Comparison of ENCODE assay signal across 8 cellular contexts in genomic region chr17:8991514-8992285, GRCh38. TPM values are rescaled to one million over a fixed set of nuclear protein-coding genes. Genes with fewer than 3 reads are reported as not detected.
A peak's percentile ranks its signal among the peaks of the same experiment; 100 is the strongest.
DNase-seq lines count a peak whose midpoint lies in the region.

No MANE protein-coding gene starts in this region.

- CTCF ChIA-PET in activated CD4-positive, alpha-beta T cell treated with anti-CD3 and anti-CD28 coated beads, Interleukin-2, amount 10 ng/mL, durations not matched to agents 7 days and 5 days (lab: Charles Lee), result no interaction called here

- H4K8ac ChIP-seq in mesenchymal stem cell (ENCODE audit: low read length), result no peak overlapping the region

- no peak overlapping the region for H3K4me3 ChIP-seq in mesenchymal stem cell (ENCODE audit: insufficient read depth in 1 of 2, low read depth in 1 of 2, low read length in 2 of 2)

- peak; percentile 51 for DNase-seq in NCI-H1436 (lab: John Stamatoyannopoulos, UW)
- no peak for DNase-seq in NCI-H1436 treated with DMSO at 0.1 percent for 48 hours (lab: John Stamatoyannopoulos, UW)
- peak; percentile 66 for DNase-seq in NCI-H1694 (lab: John Stamatoyannopoulos, UW)
- DNase-seq in activated CD4-positive, alpha-beta T cell treated with anti-CD3 and anti-CD28 coated beads, Interleukin-2, amount 10 ng/mL, durations not matched to agents 7 days and 5 days, result peak; percentile 74
- peak; percentile 79 for DNase-seq in ecto neural progenitor cell (ENCODE audit: low spot score)
- peak; percentile 54 for DNase-seq in mesenchymal stem cell
- peak; percentile 49 to 55 for DNase-seq in stimulated activated CD8-positive, alpha-beta memory T cell treated with anti-CD3 and anti-CD28 coated beads, Interleukin-2, amount 100 ng/mL, for 48 hours (ENCODE audit: low read depth in 2 of 2)
- no peak for DNase-seq in cerebellar nuclear complex (lab: John Stamatoyannopoulos, UW)

- H3K4ac ChIP-seq in mesenchymal stem cell (ENCODE audit: low read depth in 1 of 2, low read length in 2 of 2), result no peak overlapping the region

- H2AK5ac ChIP-seq in mesenchymal stem cell (ENCODE audit: low read length, severe bottlenecking), result no peak overlapping the region

- H2BK15ac ChIP-seq in mesenchymal stem cell (ENCODE audit: low read depth, poor library complexity, severe bottlenecking), result no peak overlapping the region

- H3K4me3 Mint-ChIP-seq in activated CD4-positive, alpha-beta T cell treated with anti-CD3 and anti-CD28 coated beads, Interleukin-2, amount 10 ng/mL, durations not matched to agents 7 days and 5 days, result no peak overlapping the region

- H3K9me3 Mint-ChIP-seq in activated CD4-positive, alpha-beta T cell treated with anti-CD3 and anti-CD28 coated beads, Interleukin-2, amount 10 ng/mL, durations not matched to agents 7 days and 5 days, result peaks cover 2% of the 10 kb centered on the region

- H3K9me3 ChIP-seq in mesenchymal stem cell (ENCODE audit: control insufficient read depth, low read length), result no peaks in the 10 kb centered on the region

- no peak overlapping the region for H2BK5ac ChIP-seq in mesenchymal stem cell (ENCODE audit: low read depth, low read length, poor library complexity, severe bottlenecking)

- H2BK12ac ChIP-seq in mesenchymal stem cell (ENCODE audit: low read length in 2 of 2), result no peak overlapping the region

- no peaks in the 10 kb centered on the region for H3K36me3 Mint-ChIP-seq in activated CD4-positive, alpha-beta T cell treated with anti-CD3 and anti-CD28 coated beads, Interleukin-2, amount 10 ng/mL, durations not matched to agents 7 days and 5 days (ENCODE audit: low read depth)

- H3K4me2 ChIP-seq in mesenchymal stem cell (ENCODE audit: low read length, poor library complexity, severe bottlenecking), result no peak overlapping the region

- H2BK120ac ChIP-seq in mesenchymal stem cell (ENCODE audit: low read depth, low read length), result no peak overlapping the region

- H3K27me3 Mint-ChIP-seq in activated CD4-positive, alpha-beta T cell treated with anti-CD3 and anti-CD28 coated beads, Interleukin-2, amount 10 ng/mL, durations not matched to agents 7 days and 5 days, result no peaks in the 10 kb centered on the region

- POLR2A ChIA-PET in activated CD4-positive, alpha-beta T cell treated with anti-CD3 and anti-CD28 coated beads, Interleukin-2, amount 10 ng/mL, durations not matched to agents 7 days and 5 days (lab: Charles Lee), result no interaction called here

- H3K79me1 ChIP-seq in mesenchymal stem cell (replicated peaks; ENCODE audit: low read length, poor library complexity, severe bottlenecking), result no peaks in the 10 kb centered on the region

- H4K91ac ChIP-seq in mesenchymal stem cell (ENCODE audit: low read length), result no peak overlapping the region

- peaks cover 4% of the 10 kb centered on the region for H3K4me1 ChIP-seq in mesenchymal stem cell (ENCODE audit: control insufficient read depth, insufficient read depth, low read depth, low read length)

- 62% methylated on average over 9 of the region's 10 CpGs for WGBS in mesenchymal stem cell

- H2AFZ ChIP-seq in mesenchymal stem cell (ENCODE audit: low read depth, low read length), result no peak overlapping the region

- H3K18ac ChIP-seq in mesenchymal stem cell (ENCODE audit: low read depth in 1 of 2, low read length in 2 of 2), result no peak overlapping the region

- H3K9ac ChIP-seq in mesenchymal stem cell (ENCODE audit: low read length), result no peak overlapping the region

- H3K4me1 Mint-ChIP-seq in activated CD4-positive, alpha-beta T cell treated with anti-CD3 and anti-CD28 coated beads, Interleukin-2, amount 10 ng/mL, durations not matched to agents 7 days and 5 days, result peaks cover 10% of the 10 kb centered on the region

- no peak overlapping the region for H3K27ac ChIP-seq in mesenchymal stem cell (ENCODE audit: low read length, poor library complexity, severe bottlenecking)

- no peak overlapping the region for H3K23ac ChIP-seq in mesenchymal stem cell (ENCODE audit: low read length in 2 of 2)

- H3K14ac ChIP-seq in mesenchymal stem cell (ENCODE audit: low read length in 2 of 2), result no peak overlapping the region

- H3K27ac Mint-ChIP-seq in activated CD4-positive, alpha-beta T cell treated with anti-CD3 and anti-CD28 coated beads, Interleukin-2, amount 10 ng/mL, durations not matched to agents 7 days and 5 days, result no peak overlapping the region

- no peaks in the 10 kb centered on the region for H3K36me3 ChIP-seq in mesenchymal stem cell (ENCODE audit: control insufficient read depth in 1 of 2, insufficient read depth in 2 of 2, low read depth in 1 of 2, low read length in 2 of 2)

- peaks cover 17 to 30% of the 10 kb centered on the region in 2 experiments for H3K27me3 ChIP-seq in mesenchymal stem cell (ENCODE audit: control insufficient read depth in 1 of 2, insufficient read depth in 1 of 2, low read length in 2 of 2)

RNA-seq across cellular contexts. Expression of gene PIK3R5, which starts 26.2 kb away (rescaled TPM):
- 10 to 100 TPM; 73.4 to 77.6 TPM for total RNA-seq in activated CD4-positive, alpha-beta T cell treated with anti-CD3 and anti-CD28 coated beads, Interleukin-2, amount 10 ng/mL, durations not matched to agents 7 days and 5 days
- not detected for polyA plus RNA-seq in mesenchymal stem cell (2013, experiment 1 of 2)
- polyA plus RNA-seq in mesenchymal stem cell (2013, experiment 2 of 2), result not detected

RNA-seq across cellular contexts. Expression of gene NTN1, which starts 29.6 kb away (rescaled TPM):
- under 1 TPM; 0.02 to 0.10 TPM for total RNA-seq in activated CD4-positive, alpha-beta T cell treated with anti-CD3 and anti-CD28 coated beads, Interleukin-2, amount 10 ng/mL, durations not matched to agents 7 days and 5 days
- 0.14 TPM for polyA plus RNA-seq in mesenchymal stem cell (2013, experiment 1 of 2)
- 0.19 TPM for polyA plus RNA-seq in mesenchymal stem cell (2013, experiment 2 of 2)

Comparison
In these comparisons a context has a peak if more than half of its experiments do, and no peak if none do; other contexts are left out.
1. DNase-seq: peak in NCI-H1436 (single experiment), NCI-H1694 (single experiment), activated CD4-positive, alpha-beta T cell treated with anti-CD3 and anti-CD28 coated beads, Interleukin-2, amount 10 ng/mL, durations not matched to agents 7 days and 5 days (single experiment), ecto neural progenitor cell (single experiment), mesenchymal stem cell (single experiment) and stimulated activated CD8-positive, alpha-beta memory T cell treated with anti-CD3 and anti-CD28 coated beads, Interleukin-2, amount 100 ng/mL, for 48 hours (2 of 2); none in NCI-H1436 treated with DMSO at 0.1 percent for 48 hours (single experiment) and cerebellar nuclear complex (0 of 2).